In genomic region chr1:17451731-17452130, GRCh38 we compare ENCODE assay signal across 26 cellular contexts.
"Had no signal": no experiment of that assay in that cellular context is flagged by ENCODE, and none has a peak within 500 bp of the region (broad histone marks: within the 10 kb centered on the region; RNA-seq: fewer than 3 reads in every experiment).

No MANE protein-coding gene starts in this region.

- FAIRE-seq: urothelium cell line had no signal

- H3K27ac Mint-ChIP-seq: activated naive CD4-positive, alpha-beta T cell treated with anti-CD3 and anti-CD28 coated beads, Interleukin-2, amount 10 ng/mL, durations not matched to agents 7 days and 5 days; activated naive CD8-positive, alpha-beta T cell treated with anti-CD3 and anti-CD28 coated beads, Interleukin-2, amount 50 U/mL, for 24 hours; activated T-cell treated with anti-CD3 and anti-CD28 coated beads, Interleukin-2, amount 50 U/mL, for 72 hours; brain; dendritic cell treated with granulocyte-macrophage colony-stimulating factor and Interleukin-4, amounts not matched to agents 40 ng/mL and 50 ng/mL, for 4 days; immature natural killer cell; natural killer cell; stimulated activated effector memory CD8-positive, alpha-beta T cell treated with anti-CD3 and anti-CD28 coated beads, Interleukin-12 subunit alpha, Interleukin-12 subunit beta, amount 100 ng/mL, for 72 hours; stimulated activated naive CD8-positive, alpha-beta T cell treated with anti-CD3 and anti-CD28 coated beads, Interleukin-15, amount 100 ng/mL, for 72 hours; T-helper 17 cell had no signal

- H3K36me3 ChIP-seq: left ventricle myocardium inferior, ovary, prostate gland, right atrium auricular region, tibial nerve had no signal

- H3K4me3 ChIP-seq: left ventricle myocardium inferior, ovary, prostate gland, right atrium auricular region, tibial nerve had no signal

- H3K36me3 Mint-ChIP-seq: activated naive CD4-positive, alpha-beta T cell treated with anti-CD3 and anti-CD28 coated beads, Interleukin-2, amount 10 ng/mL, durations not matched to agents 7 days and 5 days; brain; immature natural killer cell; natural killer cell; stimulated activated effector memory CD8-positive, alpha-beta T cell treated with anti-CD3 and anti-CD28 coated beads, Interleukin-12 subunit alpha, Interleukin-12 subunit beta, amount 100 ng/mL, for 72 hours had no signal

- H3K4me1 Mint-ChIP-seq: activated naive CD4-positive, alpha-beta T cell treated with anti-CD3 and anti-CD28 coated beads, Interleukin-2, amount 10 ng/mL, durations not matched to agents 7 days and 5 days; activated naive CD8-positive, alpha-beta T cell treated with anti-CD3 and anti-CD28 coated beads, Interleukin-2, amount 50 U/mL, for 24 hours; brain; immature natural killer cell; natural killer cell; stimulated activated effector memory CD8-positive, alpha-beta T cell treated with anti-CD3 and anti-CD28 coated beads, Interleukin-12 subunit alpha, Interleukin-12 subunit beta, amount 100 ng/mL, for 72 hours; stimulated activated naive CD8-positive, alpha-beta T cell treated with anti-CD3 and anti-CD28 coated beads, Interleukin-15, amount 100 ng/mL, for 72 hours; T-helper 17 cell had no signal

- ATAC-seq: activated naive CD8-positive, alpha-beta T cell treated with anti-CD3 and anti-CD28 coated beads, Interleukin-2, amount 50 U/mL, for 24 hours; activated T-cell treated with anti-CD3 and anti-CD28 coated beads, Interleukin-2, amount 50 U/mL, for 72 hours; natural killer cell; stimulated activated effector memory CD8-positive, alpha-beta T cell treated with anti-CD3 and anti-CD28 coated beads, Interleukin-12 subunit alpha, Interleukin-12 subunit beta, amount 100 ng/mL, for 72 hours; stimulated activated naive CD8-positive, alpha-beta T cell treated with anti-CD3 and anti-CD28 coated beads, Interleukin-15, amount 100 ng/mL, for 72 hours; T-helper 17 cell had no signal

- H3K9me3 ChIP-seq: left ventricle myocardium inferior, ovary, prostate gland, right atrium auricular region, tibial nerve had no signal

- H3K27me3 Mint-ChIP-seq: activated naive CD4-positive, alpha-beta T cell treated with anti-CD3 and anti-CD28 coated beads, Interleukin-2, amount 10 ng/mL, durations not matched to agents 7 days and 5 days; activated naive CD8-positive, alpha-beta T cell treated with anti-CD3 and anti-CD28 coated beads, Interleukin-2, amount 50 U/mL, for 24 hours; brain; dendritic cell treated with granulocyte-macrophage colony-stimulating factor and Interleukin-4, amounts not matched to agents 40 ng/mL and 50 ng/mL, for 4 days; stimulated activated naive CD8-positive, alpha-beta T cell treated with anti-CD3 and anti-CD28 coated beads, Interleukin-15, amount 100 ng/mL, for 72 hours had no signal

- H3K27me3 ChIP-seq: ovary, right atrium auricular region had no signal

- H3K9me3 Mint-ChIP-seq: activated naive CD4-positive, alpha-beta T cell treated with anti-CD3 and anti-CD28 coated beads, Interleukin-2, amount 10 ng/mL, durations not matched to agents 7 days and 5 days; activated naive CD8-positive, alpha-beta T cell treated with anti-CD3 and anti-CD28 coated beads, Interleukin-2, amount 50 U/mL, for 24 hours; activated T-cell treated with anti-CD3 and anti-CD28 coated beads, Interleukin-2, amount 50 U/mL, for 72 hours; brain; dendritic cell treated with granulocyte-macrophage colony-stimulating factor and Interleukin-4, amounts not matched to agents 40 ng/mL and 50 ng/mL, for 4 days; immature natural killer cell; natural killer cell; stimulated activated effector memory CD8-positive, alpha-beta T cell treated with anti-CD3 and anti-CD28 coated beads, Interleukin-12 subunit alpha, Interleukin-12 subunit beta, amount 100 ng/mL, for 72 hours; stimulated activated naive CD8-positive, alpha-beta T cell treated with anti-CD3 and anti-CD28 coated beads, Interleukin-15, amount 100 ng/mL, for 72 hours had no signal

- H3K4me3 Mint-ChIP-seq: activated naive CD4-positive, alpha-beta T cell treated with anti-CD3 and anti-CD28 coated beads, Interleukin-2, amount 10 ng/mL, durations not matched to agents 7 days and 5 days; activated naive CD8-positive, alpha-beta T cell treated with anti-CD3 and anti-CD28 coated beads, Interleukin-2, amount 50 U/mL, for 24 hours; activated T-cell treated with anti-CD3 and anti-CD28 coated beads, Interleukin-2, amount 50 U/mL, for 72 hours; brain; dendritic cell treated with granulocyte-macrophage colony-stimulating factor and Interleukin-4, amounts not matched to agents 40 ng/mL and 50 ng/mL, for 4 days; immature natural killer cell; natural killer cell; stimulated activated effector memory CD8-positive, alpha-beta T cell treated with anti-CD3 and anti-CD28 coated beads, Interleukin-12 subunit alpha, Interleukin-12 subunit beta, amount 100 ng/mL, for 72 hours; stimulated activated naive CD8-positive, alpha-beta T cell treated with anti-CD3 and anti-CD28 coated beads, Interleukin-15, amount 100 ng/mL, for 72 hours; T-helper 17 cell had no signal

- H3K4me1 ChIP-seq: left ventricle myocardium inferior, prostate gland, right atrium auricular region, tibial nerve had no signal

- DNase-seq: activated CD4-positive, alpha-beta T cell treated with anti-CD3 and anti-CD28 coated beads for 4 hours; activated CD4-positive, alpha-beta T cell treated with anti-CD3 and anti-CD28 coated beads, Interleukin-2, amount 50 U/mL, for 48 hours; activated CD4-positive, CD25-positive, alpha-beta regulatory T cell; activated effector memory CD4-positive, alpha-beta T cell treated with Interleukin-2 at 50 U/mL for 16 hours; activated naive CD4-positive, alpha-beta T cell treated with anti-CD3 and anti-CD28 coated beads, Interleukin-2, amount 10 ng/mL, durations not matched to agents 7 days and 5 days; activated naive CD8-positive, alpha-beta T cell treated with anti-CD3 and anti-CD28 coated beads, Interleukin-2, amount 50 U/mL, for 24 hours; activated T-cell treated with anti-CD3 and anti-CD28 coated beads, Interleukin-2, amount 50 U/mL, for 72 hours; anterior cingulate cortex; effector CD4-positive, alpha-beta T cell; foreskin melanocyte; immature natural killer cell; kidney glomerular epithelial cell; left ventricle myocardium inferior; natural killer cell; ovary; stimulated activated CD4-positive, alpha-beta T cell treated with anti-CD3 and anti-CD28 coated beads, Interleukin-12 subunit alpha, Interleukin-12 subunit beta, amount 100 ng/mL, for 4 hours; stimulated activated CD4-positive, alpha-beta T cell treated with anti-CD3 and anti-CD28 coated beads, Interleukin-1b, Interleukin-23, amount 100 ng/mL, for 48 hours; stimulated activated naive CD8-positive, alpha-beta T cell treated with anti-CD3 and anti-CD28 coated beads, Interleukin-15, amount 100 ng/mL, for 72 hours; T-helper 17 cell had no signal

- H3K27ac ChIP-seq: left ventricle myocardium inferior, ovary, prostate gland, right atrium auricular region, tibial nerve had no signal
